In the genomic region with DNA sequence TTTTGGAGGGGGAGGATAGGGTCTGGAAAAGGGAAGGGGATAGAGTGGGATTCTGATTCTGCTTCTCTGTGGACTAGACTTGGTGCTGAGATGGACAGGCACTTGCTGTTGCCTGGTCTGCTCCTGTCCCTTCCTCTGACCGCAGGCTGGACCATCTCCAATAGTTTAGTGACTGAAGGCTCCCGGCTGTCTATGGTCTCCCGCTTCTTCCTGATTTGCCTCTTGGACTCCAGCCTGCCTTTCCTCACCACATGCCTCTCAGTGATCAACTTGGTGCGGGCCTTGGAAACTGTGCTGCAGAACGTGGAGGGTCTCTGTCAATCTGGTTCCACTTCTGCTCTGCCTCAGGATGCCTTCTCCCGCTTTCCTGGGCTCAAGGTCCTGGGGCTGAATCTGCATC, we compare ENCODE assay signal across 16 cellular contexts.
"Had no signal": no experiment of that assay in that cellular context is flagged by ENCODE, and none has a peak within 500 bp of the region (broad histone marks: within the 10 kb centered on the region; RNA-seq: fewer than 3 reads in every experiment).

No MANE protein-coding gene starts in this region.

- H3K9me3 Mint-ChIP-seq: activated CD8-positive, alpha-beta T cell treated with anti-CD3 and anti-CD28 coated beads for 36 hours; activated naive CD4-positive, alpha-beta T cell treated with anti-CD3 and anti-CD28 coated beads, Interleukin-2, amount 50 U/mL, for 24 hours; activated T-cell treated with anti-CD3 and anti-CD28 coated beads, Interleukin-2, amount 50 U/mL, for 4 hours; naive B cell; stimulated activated naive CD8-positive, alpha-beta T cell treated with anti-CD3 and anti-CD28 coated beads, Interleukin-15, Interleukin-2, amounts not matched to agents 100 ng/mL and 50 ng/mL, for 24 hours; type B pancreatic cell had no signal

- H3K27me3 ChIP-seq: esophagus muscularis mucosa, suprapubic skin had no signal

- H3K4me3 ChIP-seq: esophagus muscularis mucosa, lung, suprapubic skin had no signal

- DNase-seq: activated CD8-positive, alpha-beta T cell treated with anti-CD3 and anti-CD28 coated beads for 36 hours; activated effector memory CD4-positive, alpha-beta T cell treated with Interleukin-2 at 50 U/mL for 16 hours; activated T-cell treated with anti-CD3 and anti-CD28 coated beads, Interleukin-2, amount 50 U/mL, for 4 hours; amniotic stem cell; cortex of kidney; effector CD4-positive, alpha-beta T cell; naive B cell; SK-N-SH; T-helper 1 cell; T1000 had no signal

- H3K9ac ChIP-seq: SK-N-SH had no signal

- H3K27ac ChIP-seq: esophagus muscularis mucosa, suprapubic skin had no signal

- H3K4me3 Mint-ChIP-seq: activated CD8-positive, alpha-beta T cell treated with anti-CD3 and anti-CD28 coated beads for 36 hours; activated naive CD4-positive, alpha-beta T cell treated with anti-CD3 and anti-CD28 coated beads, Interleukin-2, amount 50 U/mL, for 24 hours; activated T-cell treated with anti-CD3 and anti-CD28 coated beads, Interleukin-2, amount 50 U/mL, for 4 hours; naive B cell; stimulated activated naive CD8-positive, alpha-beta T cell treated with anti-CD3 and anti-CD28 coated beads, Interleukin-15, Interleukin-2, amounts not matched to agents 100 ng/mL and 50 ng/mL, for 24 hours; type B pancreatic cell had no signal

- H3K9me3 ChIP-seq: esophagus muscularis mucosa, SK-N-SH, suprapubic skin had no signal

- H3K27me3 Mint-ChIP-seq: activated CD8-positive, alpha-beta T cell treated with anti-CD3 and anti-CD28 coated beads for 36 hours; activated naive CD4-positive, alpha-beta T cell treated with anti-CD3 and anti-CD28 coated beads, Interleukin-2, amount 50 U/mL, for 24 hours; naive B cell; stimulated activated naive CD8-positive, alpha-beta T cell treated with anti-CD3 and anti-CD28 coated beads, Interleukin-15, Interleukin-2, amounts not matched to agents 100 ng/mL and 50 ng/mL, for 24 hours; type B pancreatic cell had no signal

- H3K36me3 ChIP-seq: esophagus muscularis mucosa, suprapubic skin had no signal

- H3K36me3 Mint-ChIP-seq: activated naive CD4-positive, alpha-beta T cell treated with anti-CD3 and anti-CD28 coated beads, Interleukin-2, amount 50 U/mL, for 24 hours; naive B cell; type B pancreatic cell had no signal

- H3K27ac Mint-ChIP-seq: activated CD8-positive, alpha-beta T cell treated with anti-CD3 and anti-CD28 coated beads for 36 hours; activated naive CD4-positive, alpha-beta T cell treated with anti-CD3 and anti-CD28 coated beads, Interleukin-2, amount 50 U/mL, for 24 hours; stimulated activated naive CD8-positive, alpha-beta T cell treated with anti-CD3 and anti-CD28 coated beads, Interleukin-15, Interleukin-2, amounts not matched to agents 100 ng/mL and 50 ng/mL, for 24 hours; type B pancreatic cell had no signal

- ATAC-seq: activated CD8-positive, alpha-beta T cell treated with anti-CD3 and anti-CD28 coated beads for 36 hours; activated T-cell treated with anti-CD3 and anti-CD28 coated beads, Interleukin-2, amount 50 U/mL, for 4 hours had no signal

- H3K4me2 ChIP-seq: SK-N-SH had no signal
